In genomic region chr1:173318788-173319187, GRCh38 we compare ENCODE assay signal across 34 cellular contexts.
"Had no signal": no experiment of that assay in that cellular context is flagged by ENCODE, and none has a peak within 500 bp of the region (broad histone marks: within the 10 kb centered on the region; RNA-seq: fewer than 3 reads in every experiment).

No MANE protein-coding gene starts in this region.

- H3K36me3 ChIP-seq: MG63 had no signal

- H3K27me3 ChIP-seq: MG63 had no signal

- H3K4me3 ChIP-seq: MG63 had no signal

- DNase-seq: Karpas-422, Kasumi-1, MG63, MM.1S, MV-4-11, NCI-H1048, NCI-H1092, NCI-H1092 treated with DMSO at 0.1 percent for 48 hours, NCI-H1105, NCI-H1105 treated with DMSO at 0.1 percent for 48 hours, NCI-H1417, NCI-H1417 treated with DMSO at 0.1 percent for 48 hours, NCI-H1436, NCI-H1436 treated with DMSO at 0.1 percent for 48 hours, NCI-H146, NCI-H1694, NCI-H1694 treated with DMSO at 0.1 percent for 48 hours, NCI-H187, NCI-H187 treated with DMSO at 0.1 percent for 48 hours, NCI-H1930, NCI-H2029, NCI-H2029 treated with DMSO at 0.1 percent for 48 hours, NCI-H2081, NCI-H2081 treated with DMSO at 0.1 percent for 48 hours, NCI-H2107, NCI-H2171, NCI-H2171 treated with DMSO at 0.1 percent for 48 hours, NCI-H2227 treated with DMSO at 0.1 percent for 48 hours, NCI-H226, NCI-H345, NCI-H446, NCI-H446 treated with DMSO at 0.1 percent for 48 hours, NCI-H510A, NCI-H510A treated with DMSO at 0.1 percent for 48 hours had no signal
